1 cellular context compared by ENCODE assay signal in the genomic region with DNA sequence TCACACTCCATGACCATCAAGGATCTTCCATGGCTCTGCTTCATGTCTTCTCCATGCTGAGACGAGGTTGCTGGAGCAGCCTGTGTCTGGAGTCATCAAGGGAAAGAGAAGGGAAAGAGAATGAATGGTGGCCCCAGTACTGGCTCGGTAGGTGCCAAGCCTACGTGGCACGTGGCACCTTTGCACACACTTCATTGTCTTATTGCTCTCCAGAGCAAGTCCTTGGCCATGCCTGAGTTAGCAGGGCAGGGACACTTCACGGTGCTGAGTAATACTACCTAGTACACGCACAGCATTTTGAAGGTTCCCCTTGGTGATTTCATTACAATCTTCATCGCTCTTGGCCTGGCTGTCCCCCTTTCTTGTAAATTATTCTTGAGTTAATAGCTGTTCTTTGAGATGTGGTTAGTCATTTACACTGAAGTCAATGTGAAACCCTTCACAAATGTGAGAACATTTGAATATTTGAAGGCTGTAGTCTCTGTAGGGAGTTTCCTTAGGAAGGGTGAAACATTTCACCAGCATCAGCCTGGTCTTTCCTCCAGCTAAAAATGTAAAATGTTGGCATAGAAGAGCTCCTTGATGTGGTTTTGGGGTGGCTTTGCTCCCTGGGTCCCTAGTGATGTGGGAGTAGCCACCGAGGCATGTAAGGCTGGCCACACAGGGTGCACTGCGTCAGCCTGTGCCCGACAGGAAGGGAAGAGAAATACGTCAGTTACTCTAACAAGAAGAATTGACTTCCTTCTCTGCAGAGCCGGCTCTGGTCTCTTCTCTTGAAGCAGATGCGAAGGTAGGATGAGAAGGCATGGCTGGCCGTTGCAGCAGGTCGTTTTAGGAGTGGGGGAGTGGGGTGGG.
A peak's percentile ranks its signal among the peaks of the same experiment; 100 is the strongest.
TF ChIP-seq lines count a peak whose summit lies in the region.

Gene SYTL3 (plus strand): TSS at position 766 of the 855 bp plus-strand sequence. CDS start 13,215 bp downstream, outside the sequence.

TF ChIP-seq in GM12878, 131 proteins besides CTCF, POLR2A, EP300 and RAD21 (continued from another document and continues in another):
- TF ChIP-seq ZNF592 (IDR thresholded peaks at IDR 0.05) (no peak; the same call in 1 of the 2 replicates), NR2C2 (IDR thresholded peaks at IDR 0.05; ENCODE audit: borderline replicate concordance, control insufficient read depth, insufficient read length, low read depth) (no peak), ZSCAN29 (IDR thresholded peaks at IDR 0.05) (no peak), ZBTB40 (IDR thresholded peaks at IDR 0.05; ENCODE audit: borderline replicate concordance) (no peak), CBX3 (IDR thresholded peaks at IDR 0.05; ENCODE audit: borderline replicate concordance, low read depth) (no peak), ZZZ3 (IDR thresholded peaks at IDR 0.05; ENCODE audit: control insufficient read depth, insufficient read length, low read depth) (no peak), POU2F2 (IDR thresholded peaks at IDR 0.05; ENCODE audit: borderline replicate concordance, low read depth, low read length) (peak; percentile 66; the same call in 1 of the 3 replicates), ZBTB33 (IDR thresholded peaks at IDR 0.05) (no peak), YBX1 (IDR thresholded peaks at IDR 0.05) (no peak), HDAC6 (IDR thresholded peaks at IDR 0.05; ENCODE audit: unreplicated experiment) (no peak), RELA (IDR thresholded peaks at IDR 0.05; ENCODE audit: borderline replicate concordance, partially characterized antibody) (peak; percentile 87), JUND (IDR thresholded peaks at IDR 0.05; ENCODE audit: low read depth, low read length) (no peak), MYB (IDR thresholded peaks at IDR 0.05; ENCODE audit: borderline replicate concordance, low read depth, low read length) (no peak), SP1 (IDR thresholded peaks at IDR 0.05; ENCODE audit: low read depth, low read length) (peak; percentile 59), CBX5 (IDR thresholded peaks at IDR 0.05; ENCODE audit: low read depth) (no peak), BCL11A (IDR thresholded peaks at IDR 0.05; ENCODE audit: low read depth, low read length) (peak; percentile 66), CEBPZ (IDR thresholded peaks at IDR 0.05; ENCODE audit: low read depth, low read length) (no peak), CEBPB (IDR thresholded peaks at IDR 0.05; ENCODE audit: borderline replicate concordance in 1 of 2, low read depth in 2 of 2, low read length in 2 of 2) (peak in 1 of 2 experiments; percentile 81; a peak in 1 of 4 replicates), MEF2B (IDR thresholded peaks at IDR 0.05; ENCODE audit: partially characterized antibody, poor library complexity, severe bottlenecking) (peak; percentile 86), SREBF2 (IDR thresholded peaks at IDR 0.05; ENCODE audit: low read length) (no peak), MTA2 (IDR thresholded peaks at IDR 0.05; ENCODE audit: low read depth) (peak; percentile 92), RUNX3 (IDR thresholded peaks at IDR 0.05; ENCODE audit: low read length) (peak; percentile 96), MEF2A (IDR thresholded peaks at IDR 0.05; ENCODE audit: insufficient read depth, low read depth, low read length) (peak; percentile 63; the same call in 1 of the 2 replicates), YY1 (IDR thresholded peaks at IDR 0.05; ENCODE audit: low read depth, low read length) (no peak), BMI1 (IDR thresholded peaks at IDR 0.05; ENCODE audit: borderline replicate concordance) (no peak; the same call in 1 of the 2 replicates), CHD1 (IDR thresholded peaks at IDR 0.05; ENCODE audit: low read depth, low read length) (no peak), FOXK2 (IDR thresholded peaks at IDR 0.05) (no peak), EZH2 (IDR thresholded peaks at IDR 0.05; ENCODE audit: borderline replicate concordance, control insufficient read depth, low read depth, low read length) (no peak), IKZF2 (IDR thresholded peaks at IDR 0.05) (peak; percentile 99), SIN3A (IDR thresholded peaks at IDR 0.05; ENCODE audit: low read depth, low read length) (peak; percentile 27; the same call in 1 of the 2 replicates), KLF5 (IDR thresholded peaks at IDR 0.05; ENCODE audit: partially characterized antibody) (peak; percentile 87), TBL1XR1 (IDR thresholded peaks at IDR 0.05; ENCODE audit: low read depth, low read length) (peak; percentile 75; the same call in 1 of the 2 replicates), BACH1 (IDR thresholded peaks at IDR 0.05; ENCODE audit: borderline replicate concordance) (peak; percentile 74; the same call in 1 of the 2 replicates)
- TF ChIP-seq, protein P1, sequence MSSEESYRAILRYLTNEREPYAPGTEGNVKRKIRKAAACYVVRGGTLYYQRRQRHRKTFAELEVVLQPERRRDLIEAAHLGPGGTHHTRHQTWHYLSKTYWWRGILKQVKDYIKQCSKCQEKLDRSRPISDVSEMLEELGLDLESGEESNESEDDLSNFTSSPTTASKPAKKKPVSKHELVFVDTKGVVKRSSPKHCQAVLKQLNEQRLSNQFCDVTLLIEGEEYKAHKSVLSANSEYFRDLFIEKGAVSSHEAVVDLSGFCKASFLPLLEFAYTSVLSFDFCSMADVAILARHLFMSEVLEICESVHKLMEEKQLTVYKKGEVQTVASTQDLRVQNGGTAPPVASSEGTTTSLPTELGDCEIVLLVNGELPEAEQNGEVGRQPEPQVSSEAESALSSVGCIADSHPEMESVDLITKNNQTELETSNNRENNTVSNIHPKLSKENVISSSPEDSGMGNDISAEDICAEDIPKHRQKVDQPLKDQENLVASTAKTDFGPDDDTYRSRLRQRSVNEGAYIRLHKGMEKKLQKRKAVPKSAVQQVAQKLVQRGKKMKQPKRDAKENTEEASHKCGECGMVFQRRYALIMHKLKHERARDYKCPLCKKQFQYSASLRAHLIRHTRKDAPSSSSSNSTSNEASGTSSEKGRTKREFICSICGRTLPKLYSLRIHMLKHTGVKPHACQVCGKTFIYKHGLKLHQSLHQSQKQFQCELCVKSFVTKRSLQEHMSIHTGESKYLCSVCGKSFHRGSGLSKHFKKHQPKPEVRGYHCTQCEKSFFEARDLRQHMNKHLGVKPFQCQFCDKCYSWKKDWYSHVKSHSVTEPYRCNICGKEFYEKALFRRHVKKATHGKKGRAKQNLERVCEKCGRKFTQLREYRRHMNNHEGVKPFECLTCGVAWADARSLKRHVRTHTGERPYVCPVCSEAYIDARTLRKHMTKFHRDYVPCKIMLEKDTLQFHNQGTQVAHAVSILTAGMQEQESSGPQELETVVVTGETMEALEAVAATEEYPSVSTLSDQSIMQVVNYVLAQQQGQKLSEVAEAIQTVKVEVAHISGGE (CRISPR knock-in tag; IDR thresholded peaks at IDR 0.05), result no peak
- TF ChIP-seq, protein P2, sequence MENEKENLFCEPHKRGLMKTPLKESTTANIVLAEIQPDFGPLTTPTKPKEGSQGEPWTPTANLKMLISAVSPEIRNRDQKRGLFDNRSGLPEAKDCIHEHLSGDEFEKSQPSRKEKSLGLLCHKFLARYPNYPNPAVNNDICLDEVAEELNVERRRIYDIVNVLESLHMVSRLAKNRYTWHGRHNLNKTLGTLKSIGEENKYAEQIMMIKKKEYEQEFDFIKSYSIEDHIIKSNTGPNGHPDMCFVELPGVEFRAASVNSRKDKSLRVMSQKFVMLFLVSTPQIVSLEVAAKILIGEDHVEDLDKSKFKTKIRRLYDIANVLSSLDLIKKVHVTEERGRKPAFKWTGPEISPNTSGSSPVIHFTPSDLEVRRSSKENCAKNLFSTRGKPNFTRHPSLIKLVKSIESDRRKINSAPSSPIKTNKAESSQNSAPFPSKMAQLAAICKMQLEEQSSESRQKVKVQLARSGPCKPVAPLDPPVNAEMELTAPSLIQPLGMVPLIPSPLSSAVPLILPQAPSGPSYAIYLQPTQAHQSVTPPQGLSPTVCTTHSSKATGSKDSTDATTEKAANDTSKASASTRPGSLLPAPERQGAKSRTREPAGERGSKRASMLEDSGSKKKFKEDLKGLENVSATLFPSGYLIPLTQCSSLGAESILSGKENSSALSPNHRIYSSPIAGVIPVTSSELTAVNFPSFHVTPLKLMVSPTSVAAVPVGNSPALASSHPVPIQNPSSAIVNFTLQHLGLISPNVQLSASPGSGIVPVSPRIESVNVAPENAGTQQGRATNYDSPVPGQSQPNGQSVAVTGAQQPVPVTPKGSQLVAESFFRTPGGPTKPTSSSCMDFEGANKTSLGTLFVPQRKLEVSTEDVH (IDR thresholded peaks at IDR 0.05; ENCODE audit: low read depth, partially characterized antibody), result no peak
